In the genomic region with DNA sequence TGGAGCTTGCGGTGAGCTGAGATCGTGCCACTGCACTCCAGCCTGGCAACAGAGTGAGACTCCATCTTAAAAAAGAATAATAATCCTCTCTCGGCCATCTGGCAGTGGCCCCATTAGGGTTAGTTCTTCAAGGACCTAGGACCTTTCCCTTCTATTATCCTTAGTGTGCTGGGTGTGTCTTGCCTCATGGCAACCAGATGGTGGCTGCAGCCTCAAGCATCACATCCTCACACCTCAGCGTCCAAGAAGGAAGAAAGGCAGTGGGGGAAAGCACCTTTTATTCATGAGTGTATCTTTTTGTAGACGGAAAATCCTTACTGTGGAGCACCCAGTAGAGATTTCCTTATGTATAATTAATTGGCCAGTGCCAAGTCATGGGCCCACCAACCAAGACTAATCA, we compare ENCODE assay signal across 27 cellular contexts.
"Had no signal": no experiment of that assay in that cellular context is flagged by ENCODE, and none has a peak within 500 bp of the region (broad histone marks: within the 10 kb centered on the region; RNA-seq: fewer than 3 reads in every experiment).

No MANE protein-coding gene starts in this region.

- H3K27ac ChIP-seq: adrenal gland, SK-N-MC had no signal

- H3K36me3 ChIP-seq: adrenal gland, MG63 had no signal

- DNase-seq: activated CD4-positive, alpha-beta T cell treated with anti-CD3 and anti-CD28 coated beads, Interleukin-2, amount 10 ng/mL, durations not matched to agents 24 days and 14 days; activated CD4-positive, alpha-beta T cell treated with anti-CD3 and anti-CD28 coated beads, Interleukin-2, amount 50 U/mL, for 4 hours; activated CD8-positive, alpha-beta T cell treated with anti-CD3 and anti-CD28 coated beads for 36 hours; activated effector memory CD4-positive, alpha-beta T cell treated with anti-CD3 and anti-CD28 coated beads, Interleukin-2, amount 50 U/mL, for 16 hours; activated naive CD4-positive, alpha-beta T cell; activated T-cell treated with anti-CD3 and anti-CD28 coated beads, Interleukin-2, amount 50 U/mL, for 1 hour; activated T-cell treated with anti-CD3 and anti-CD28 coated beads, Interleukin-2, amount 50 U/mL, for 72 hours; adrenal gland; caudate nucleus; cerebellar nuclear complex; Karpas-422; KBM-7; MG63; NCI-H1048; NCI-H1105 treated with DMSO at 0.1 percent for 48 hours; NCI-H1436; NCI-H1694 treated with DMSO at 0.1 percent for 48 hours; NCI-H2029; NCI-H2171; NCI-H510A; NCI-H69; NK-92 treated with Interleukin-12 subunit alpha and Interleukin-12 subunit beta, amount 100 ng/mL, for 24 hours; Right ventricle myocardium superior had no signal

- H3K9me3 ChIP-seq: adrenal gland, MG63 had no signal

- H3K4me3 ChIP-seq: adrenal gland, MG63, SK-N-MC had no signal

- ATAC-seq: activated CD8-positive, alpha-beta T cell treated with anti-CD3 and anti-CD28 coated beads for 36 hours; activated T-cell treated with anti-CD3 and anti-CD28 coated beads, Interleukin-2, amount 50 U/mL, for 72 hours; activated T-helper 17 cell treated with anti-CD3 and anti-CD28 coated beads, Interleukin-2, amount 50 U/mL, for 72 hours had no signal

- H3K27me3 ChIP-seq: adrenal gland, MG63 had no signal

- FAIRE-seq: bronchial epithelial cell, TTC549 had no signal

- H3K4me1 ChIP-seq: adrenal gland had no signal
